Comparison of ENCODE assay signal across 12 cellular contexts in genomic region chr1:112461200-112461871, GRCh38. TPM values are rescaled to one million over a fixed set of nuclear protein-coding genes. Genes with fewer than 3 reads are reported as not detected.
A peak's percentile ranks its signal among the peaks of the same experiment; 100 is the strongest.
DNase-seq lines count a peak whose midpoint lies in the region; ATAC-seq and TF ChIP-seq lines count a peak whose summit lies in the region.
"Had no signal": no experiment of that assay in that cellular context is flagged by ENCODE, and none has a peak within 500 bp of the region (broad histone marks: within the 10 kb centered on the region; RNA-seq: fewer than 3 reads in every experiment).

No MANE protein-coding gene starts in this region.

- H3K9ac ChIP-seq in mammary epithelial cell (ENCODE audit: insufficient read depth, low read length) = no peak overlapping the region

- no peak for ATAC-seq in heart right ventricle
- peak; percentile 68 to 79 for ATAC-seq in lower lobe of right lung
- peak; percentile 45 for ATAC-seq in upper lobe of right lung
- no peak for ATAC-seq in GM18498 (IDR thresholded peaks at IDR 0.05; ENCODE audit: unreplicated experiment)

- H3K36me3 ChIP-seq in right atrium auricular region (peaks cover 12% of the 10 kb centered on the region), heart right ventricle (peaks cover 0 to 38% (median 15%) of the 10 kb centered on the region in 9 donors), mammary epithelial cell (ENCODE audit: insufficient read depth, low read length) (peaks cover 13% of the 10 kb centered on the region), lower lobe of right lung (peaks cover 13% of the 10 kb centered on the region), upper lobe of right lung (peaks cover 18% of the 10 kb centered on the region)

- peaks cover 0 to 17% of the 10 kb centered on the region in 2 donors for H3K4me1 ChIP-seq in right atrium auricular region
- H3K4me1 ChIP-seq in heart right ventricle = peaks cover 3 to 37% (median 9%) of the 10 kb centered on the region in 9 donors
- peaks cover 30% of the 10 kb centered on the region for H3K4me1 ChIP-seq in mammary epithelial cell (ENCODE audit: insufficient read depth, low read length)
- H3K4me1 ChIP-seq in lower lobe of right lung = peaks cover 58% of the 10 kb centered on the region
- peaks cover 31% of the 10 kb centered on the region for H3K4me1 ChIP-seq in upper lobe of right lung

- no peak overlapping the region for H2AFZ ChIP-seq in mammary epithelial cell (ENCODE audit: low read depth, low read length)

- H3K27me3 ChIP-seq in right atrium auricular region (no peaks in the 10 kb centered on the region), heart right ventricle (no peaks in the 10 kb centered on the region), mammary epithelial cell (ENCODE audit: insufficient read depth, low read length) (no peaks in the 10 kb centered on the region), lower lobe of right lung (ENCODE audit: low read depth) (no peaks in the 10 kb centered on the region), upper lobe of right lung (no peaks in the 10 kb centered on the region)
- H3K27me3 ChIP-seq: testis had no signal

- 61 to 65% methylated on average over 3 of the region's 3 CpGs for WGBS in heart right ventricle, 2 donors
- 33% methylated on average over 3 of the region's 3 CpGs for WGBS in mammary epithelial cell (ENCODE audit: low coverage, missing lambda C conversion rate)

- H3K27ac ChIP-seq in right atrium auricular region = peak overlapping the region; percentile 27 to 50
- peak overlapping the region in 5 of 10 donors; percentile 5 to 70 (median 62) for H3K27ac ChIP-seq in heart right ventricle
- H3K27ac ChIP-seq in mammary epithelial cell (ENCODE audit: insufficient read depth, low read depth, low read length) = no peak overlapping the region
- peak overlapping the region; percentile 80 for H3K27ac ChIP-seq in lower lobe of right lung
- H3K27ac ChIP-seq in upper lobe of right lung = peak overlapping the region; percentile 82
- H3K27ac ChIP-seq: testis had no signal

- intact Hi-C loops in heart right ventricle (cut with DNase I) (loop anchor here in 1 of 10 donors (10.0 kb wide), 2 partner anchors 153 to 243 kb away; partner anchors contain the start of genes CAPZA1, RHOC and ST7L), mammary epithelial cell (cut with micrococcal nuclease) (no loop called here), lower lobe of right lung (cut with DNase I) (no loop called here), upper lobe of right lung (cut with DNase I) (loop anchor here (5.0 kb wide), 1 partner anchor 69 kb away; no protein-coding TSS in a partner anchor)

- dilution Hi-C loops in mammary epithelial cell (cut with HindIII; ENCODE audit: low sequenced_read_pairs) = no loop called here

- in situ Hi-C loops in mammary epithelial cell (cut with MboI; ENCODE audit: low sequenced_read_pairs in 2 of 2) = loop anchor here in 1 of 2 donors (10.0 kb wide), 1 partner anchor 67 kb away; the partner anchor contains the start of gene CTTNBP2NL

- DNase-seq in right atrium auricular region (ENCODE audit: low spot score) (no peak), heart right ventricle (no peak), mammary epithelial cell (peak; percentile 26), lower lobe of right lung (no peak), upper lobe of right lung (no peak), NCI-H2171 treated with DMSO at 0.1 percent for 48 hours (lab: John Stamatoyannopoulos, UW) (no peak), CD1c-positive myeloid dendritic cell (ENCODE audit: extremely low spot score) (no peak)
- DNase-seq: activated naive CD4-positive, alpha-beta T cell treated with Interleukin-2 at 50 U/mL for 16 hours; caudate nucleus; stimulated activated CD4-positive, alpha-beta T cell treated with anti-CD3 and anti-CD28 coated beads, Interleukin-12 subunit alpha, Interleukin-12 subunit beta, amount 100 ng/mL, for 4 hours; testis had no signal

- H4K20me1 ChIP-seq in mammary epithelial cell (ENCODE audit: insufficient read depth, low read length) = no peaks in the 10 kb centered on the region

- TF ChIP-seq CTCF in right atrium auricular region (IDR thresholded peaks at IDR 0.05) (no peak), heart right ventricle (IDR thresholded peaks at IDR 0.05) (no peak), mammary epithelial cell (conservative IDR thresholded peaks at IDR 0.05 in 1 of 2, IDR thresholded peaks at IDR 0.05 in 1 of 2; ENCODE audit: extremely low read depth in 1 of 2, insufficient read depth in 1 of 2, low read depth in 1 of 2, low read length in 2 of 2) (no peak), lower lobe of right lung (IDR thresholded peaks at IDR 0.05) (no peak), upper lobe of right lung (IDR thresholded peaks at IDR 0.05) (no peak)

- no peaks in the 10 kb centered on the region for H3K9me3 ChIP-seq in right atrium auricular region
- H3K9me3 ChIP-seq in heart right ventricle = no peaks in the 10 kb centered on the region
- H3K9me3 ChIP-seq in mammary epithelial cell (replicated peaks; ENCODE audit: insufficient read depth, low read length) = no peaks in the 10 kb centered on the region
- no peaks in the 10 kb centered on the region for H3K9me3 ChIP-seq in lower lobe of right lung
- no peaks in the 10 kb centered on the region for H3K9me3 ChIP-seq in upper lobe of right lung
- H3K9me3 ChIP-seq: testis had no signal

- no peak overlapping the region for H3K4me3 ChIP-seq in right atrium auricular region
- peak overlapping the region in 1 of 10 donors; percentile 23 for H3K4me3 ChIP-seq in heart right ventricle
- no peak overlapping the region for H3K4me3 ChIP-seq in mammary epithelial cell (replicated peaks in 1 of 3; ENCODE audit: insufficient read depth in 1 of 3, low read depth in 2 of 3, low read length in 3 of 3)
- H3K4me3 ChIP-seq in lower lobe of right lung = no peak overlapping the region
- H3K4me3 ChIP-seq in upper lobe of right lung = no peak overlapping the region
- H3K4me3 ChIP-seq: testis had no signal

- CTCF ChIA-PET in mammary epithelial cell (lab: Charles Lee; ENCODE audit: low non-redundant PET) = no interaction called here

- BruUV-seq in mammary epithelial cell (replicated peaks; lab: Mats Ljungman, UMichigan) = no TSS peak

- H3K4me2 ChIP-seq in mammary epithelial cell (ENCODE audit: insufficient read depth, low read depth, low read length) = no peak overlapping the region

- H3K79me2 ChIP-seq in mammary epithelial cell (ENCODE audit: insufficient read depth, low read length) = no peaks in the 10 kb centered on the region

RNA-seq across cellular contexts. Expression of gene WNT2B, which starts 47.4 kb away (rescaled TPM):
- total RNA-seq in right atrium auricular region (10 to 100 TPM in 1 of 2 donors, 1 to 10 TPM in 1; 4.8 to 18.6 TPM), heart right ventricle (1 to 10 TPM in 9 of 10 donors, under 1 TPM in 1; 0.72 to 3.3 (median 2.3) TPM), mammary epithelial cell (1 to 10 TPM in 1 of 2 donors, under 1 TPM in 1; 0.67 to 1.4 TPM), lower lobe of right lung (11.8 TPM), upper lobe of right lung (8.5 TPM)
- polyA plus RNA-seq in heart right ventricle (1 to 10 TPM in 1 of 2 donors, under 1 TPM in 1; 0.46 to 1.2 TPM), mammary epithelial cell (0.29 TPM)
- polyA minus RNA-seq in mammary epithelial cell = not detected

Comparison
In these comparisons a context has a peak if more than half of its experiments do, and no peak if none do; other contexts are left out.
1. ATAC-seq: peak in lower lobe of right lung (2 of 2) and upper lobe of right lung (single experiment); none in heart right ventricle (0 of 8) and GM18498 (single experiment).